Comparison of ENCODE assay signal across 17 cellular contexts in genomic region chr1:61208815-61209214, GRCh38.
"Had no signal": no experiment of that assay in that cellular context is flagged by ENCODE, and none has a peak within 500 bp of the region (broad histone marks: within the 10 kb centered on the region; RNA-seq: fewer than 3 reads in every experiment).

No MANE protein-coding gene starts in this region.

- H3K27ac ChIP-seq: epithelial cell of prostate, gastrocnemius medialis, left lung, neutrophil, ovary, transverse colon had no signal

- ATAC-seq: gastrocnemius medialis; left lung; naive thymus-derived CD4-positive, alpha-beta T cell had no signal

- H3K9me3 ChIP-seq: esophagus muscularis mucosa, gastrocnemius medialis, left lung, neutrophil, ovary, transverse colon had no signal

- H3K9me3 Mint-ChIP-seq: central memory CD8-positive, alpha-beta T cell; naive thymus-derived CD4-positive, alpha-beta T cell had no signal

- H3K4me1 Mint-ChIP-seq: naive thymus-derived CD4-positive, alpha-beta T cell had no signal

- H3K4me3 Mint-ChIP-seq: central memory CD8-positive, alpha-beta T cell; naive thymus-derived CD4-positive, alpha-beta T cell had no signal

- H3K27me3 Mint-ChIP-seq: central memory CD8-positive, alpha-beta T cell had no signal

- H3K27me3 ChIP-seq: dorsolateral prefrontal cortex, esophagus muscularis mucosa, gastrocnemius medialis, left lung, neutrophil, ovary, transverse colon had no signal

- H3K27ac Mint-ChIP-seq: naive thymus-derived CD4-positive, alpha-beta T cell had no signal

- DNase-seq: cortex of kidney; dorsolateral prefrontal cortex; effector CD8-positive, alpha-beta T cell; gastrocnemius medialis; left lung; mesendoderm; naive thymus-derived CD4-positive, alpha-beta T cell; ovary; right cardiac atrium; stimulated activated CD4-positive, alpha-beta T cell treated with anti-CD3 and anti-CD28 coated beads, Interleukin-2, amount 100 ng/mL, for 48 hours; stimulated activated naive CD4-positive, alpha-beta T cell treated with Interleukin-2 at 50 U/mL for 16 hours; transverse colon had no signal

- H3K36me3 ChIP-seq: esophagus muscularis mucosa, gastrocnemius medialis, left lung, neutrophil, ovary, transverse colon had no signal

- H3K4me1 ChIP-seq: left lung had no signal

- H3K4me2 ChIP-seq: smooth muscle cell had no signal

- H3K4me3 ChIP-seq: dorsolateral prefrontal cortex, esophagus muscularis mucosa, gastrocnemius medialis, left lung, ovary, smooth muscle cell, transverse colon had no signal
